ENCODE assay signal across 1 cellular context in the genomic region with DNA sequence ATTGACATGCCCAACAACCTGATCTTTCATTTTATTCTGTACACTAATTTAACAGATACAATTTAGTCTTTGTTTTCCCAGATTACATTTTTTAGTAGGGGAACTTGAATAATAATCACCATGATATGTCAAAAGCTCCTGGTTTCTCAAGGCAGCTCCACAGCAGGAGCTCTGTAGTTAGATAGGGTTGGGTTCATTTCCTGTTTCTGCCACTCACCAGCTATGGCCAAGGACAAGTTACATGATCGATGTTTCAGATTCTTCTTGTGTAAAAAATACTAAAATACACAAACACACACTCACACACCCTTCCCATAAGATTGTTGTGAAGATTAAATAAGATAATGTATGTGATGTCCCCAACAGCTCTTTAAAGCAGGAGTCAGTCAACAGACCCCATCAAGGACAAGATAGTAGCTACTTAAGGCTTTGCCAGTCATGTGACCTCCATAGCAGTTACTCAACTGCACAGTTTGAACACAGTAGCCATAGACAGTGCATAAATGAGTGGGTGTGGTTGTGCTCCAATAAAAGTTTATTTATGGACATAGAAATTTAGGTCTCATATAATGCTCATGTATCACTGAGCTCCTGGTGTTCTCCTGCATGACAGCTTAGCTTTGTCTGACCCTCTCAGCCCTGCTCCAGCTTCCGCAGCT.
TF ChIP-seq lines count a peak whose summit lies in the region.

No MANE protein-coding gene starts in this region.

TF ChIP-seq in GM12878, 131 proteins besides CTCF, POLR2A, EP300 and RAD21:
- no peak for TF ChIP-seq NBN (IDR thresholded peaks at IDR 0.05)
- no peak for TF ChIP-seq MEF2B (IDR thresholded peaks at IDR 0.05; ENCODE audit: partially characterized antibody, poor library complexity, severe bottlenecking)
- no peak for TF ChIP-seq NR2C1 (IDR thresholded peaks at IDR 0.05)
- TF ChIP-seq GATAD2B (conservative IDR thresholded peaks at IDR 0.05; ENCODE audit: low read depth): no peak
- TF ChIP-seq SREBF2 (IDR thresholded peaks at IDR 0.05; ENCODE audit: low read length): no peak
- TF ChIP-seq SMC3 (IDR thresholded peaks at IDR 0.05; ENCODE audit: borderline replicate concordance, low read length): no peak
- TF ChIP-seq, protein P1, sequence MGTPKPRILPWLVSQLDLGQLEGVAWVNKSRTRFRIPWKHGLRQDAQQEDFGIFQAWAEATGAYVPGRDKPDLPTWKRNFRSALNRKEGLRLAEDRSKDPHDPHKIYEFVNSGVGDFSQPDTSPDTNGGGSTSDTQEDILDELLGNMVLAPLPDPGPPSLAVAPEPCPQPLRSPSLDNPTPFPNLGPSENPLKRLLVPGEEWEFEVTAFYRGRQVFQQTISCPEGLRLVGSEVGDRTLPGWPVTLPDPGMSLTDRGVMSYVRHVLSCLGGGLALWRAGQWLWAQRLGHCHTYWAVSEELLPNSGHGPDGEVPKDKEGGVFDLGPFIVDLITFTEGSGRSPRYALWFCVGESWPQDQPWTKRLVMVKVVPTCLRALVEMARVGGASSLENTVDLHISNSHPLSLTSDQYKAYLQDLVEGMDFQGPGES (IDR thresholded peaks at IDR 0.05): no peak
- TF ChIP-seq EED (IDR thresholded peaks at IDR 0.05; ENCODE audit: low read depth): no peak
- no peak for TF ChIP-seq KLF5 (IDR thresholded peaks at IDR 0.05; ENCODE audit: partially characterized antibody)
- TF ChIP-seq USF1 (IDR thresholded peaks at IDR 0.05; ENCODE audit: borderline replicate concordance, extremely low read length, insufficient read depth, low read depth, low read length): no peak
- no peak for TF ChIP-seq BHLHE40 (IDR thresholded peaks at IDR 0.05; ENCODE audit: borderline replicate concordance in 1 of 2, low read depth in 2 of 2, low read length in 1 of 2)
- no peak for TF ChIP-seq MXI1 (IDR thresholded peaks at IDR 0.05; ENCODE audit: low read depth, low read length)
- TF ChIP-seq GABPA (IDR thresholded peaks at IDR 0.05; ENCODE audit: low read depth): no peak
- TF ChIP-seq, protein P2, sequence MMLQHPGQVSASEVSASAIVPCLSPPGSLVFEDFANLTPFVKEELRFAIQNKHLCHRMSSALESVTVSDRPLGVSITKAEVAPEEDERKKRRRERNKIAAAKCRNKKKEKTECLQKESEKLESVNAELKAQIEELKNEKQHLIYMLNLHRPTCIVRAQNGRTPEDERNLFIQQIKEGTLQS (IDR thresholded peaks at IDR 0.05; ENCODE audit: borderline replicate concordance, extremely low read depth, low read depth, low read length): no peak
- TF ChIP-seq TARDBP (IDR thresholded peaks at IDR 0.05; ENCODE audit: borderline replicate concordance): no peak
- TF ChIP-seq HDAC6 (IDR thresholded peaks at IDR 0.05; ENCODE audit: unreplicated experiment): no peak
